In genomic region chr7:127911968-127912511, GRCh38 we compare ENCODE assay signal across 1 cellular context.
TF ChIP-seq lines count a peak whose summit lies in the region.

No MANE protein-coding gene starts in this region.

TF ChIP-seq in GM12878, 131 proteins besides CTCF, POLR2A, EP300 and RAD21 (continued from another document):
- no peak for TF ChIP-seq BCL3 (IDR thresholded peaks at IDR 0.05; ENCODE audit: borderline replicate concordance, insufficient read depth, low read depth, low read length, poor library complexity, severe bottlenecking)
- TF ChIP-seq ATF7 (IDR thresholded peaks at IDR 0.05; ENCODE audit: low read depth): peak; percentile 54; the same call in 1 of the 2 replicates
- peak; percentile 68 for TF ChIP-seq DPF2 (IDR thresholded peaks at IDR 0.05)
- TF ChIP-seq, protein P1, sequence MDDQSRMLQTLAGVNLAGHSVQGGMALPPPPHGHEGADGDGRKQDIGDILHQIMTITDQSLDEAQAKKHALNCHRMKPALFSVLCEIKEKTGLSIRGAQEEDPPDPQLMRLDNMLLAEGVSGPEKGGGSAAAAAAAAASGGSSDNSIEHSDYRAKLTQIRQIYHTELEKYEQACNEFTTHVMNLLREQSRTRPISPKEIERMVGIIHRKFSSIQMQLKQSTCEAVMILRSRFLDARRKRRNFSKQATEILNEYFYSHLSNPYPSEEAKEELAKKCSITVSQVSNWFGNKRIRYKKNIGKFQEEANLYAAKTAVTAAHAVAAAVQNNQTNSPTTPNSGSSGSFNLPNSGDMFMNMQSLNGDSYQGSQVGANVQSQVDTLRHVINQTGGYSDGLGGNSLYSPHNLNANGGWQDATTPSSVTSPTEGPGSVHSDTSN (IDR thresholded peaks at IDR 0.05; ENCODE audit: insufficient replicate concordance, low read depth, low read length): no peak
- TF ChIP-seq MXI1 (IDR thresholded peaks at IDR 0.05; ENCODE audit: low read depth, low read length): no peak
- TF ChIP-seq GABPA (IDR thresholded peaks at IDR 0.05; ENCODE audit: low read depth): no peak
- no peak for TF ChIP-seq RB1 (IDR thresholded peaks at IDR 0.05; ENCODE audit: borderline replicate concordance)
- no peak for TF ChIP-seq USF2 (IDR thresholded peaks at IDR 0.05; ENCODE audit: borderline replicate concordance, low read depth, low read length)
- TF ChIP-seq MTA2 (IDR thresholded peaks at IDR 0.05; ENCODE audit: low read depth): peak; percentile 94
- no peak for TF ChIP-seq BMI1 (IDR thresholded peaks at IDR 0.05; ENCODE audit: borderline replicate concordance)
- TF ChIP-seq ZBTB33 (IDR thresholded peaks at IDR 0.05): no peak
- TF ChIP-seq PKNOX1 (IDR thresholded peaks at IDR 0.05): no peak; the same call in 1 of the 2 replicates
- TF ChIP-seq RELA (IDR thresholded peaks at IDR 0.05; ENCODE audit: borderline replicate concordance, partially characterized antibody): no peak
- TF ChIP-seq HCFC1 (IDR thresholded peaks at IDR 0.05; ENCODE audit: low read length): no peak
- TF ChIP-seq NRF1 (conservative IDR thresholded peaks at IDR 0.05; ENCODE audit: low read depth, low read length): no peak
- peak; percentile 72 for TF ChIP-seq ZNF384 (IDR thresholded peaks at IDR 0.05; ENCODE audit: borderline replicate concordance, low read depth, low read length)
- TF ChIP-seq EGR1 (IDR thresholded peaks at IDR 0.05; ENCODE audit: borderline replicate concordance in 1 of 2, low read depth in 2 of 2, low read length in 2 of 2): no peak
